8 cellular contexts compared by ENCODE assay signal in the genomic region with DNA sequence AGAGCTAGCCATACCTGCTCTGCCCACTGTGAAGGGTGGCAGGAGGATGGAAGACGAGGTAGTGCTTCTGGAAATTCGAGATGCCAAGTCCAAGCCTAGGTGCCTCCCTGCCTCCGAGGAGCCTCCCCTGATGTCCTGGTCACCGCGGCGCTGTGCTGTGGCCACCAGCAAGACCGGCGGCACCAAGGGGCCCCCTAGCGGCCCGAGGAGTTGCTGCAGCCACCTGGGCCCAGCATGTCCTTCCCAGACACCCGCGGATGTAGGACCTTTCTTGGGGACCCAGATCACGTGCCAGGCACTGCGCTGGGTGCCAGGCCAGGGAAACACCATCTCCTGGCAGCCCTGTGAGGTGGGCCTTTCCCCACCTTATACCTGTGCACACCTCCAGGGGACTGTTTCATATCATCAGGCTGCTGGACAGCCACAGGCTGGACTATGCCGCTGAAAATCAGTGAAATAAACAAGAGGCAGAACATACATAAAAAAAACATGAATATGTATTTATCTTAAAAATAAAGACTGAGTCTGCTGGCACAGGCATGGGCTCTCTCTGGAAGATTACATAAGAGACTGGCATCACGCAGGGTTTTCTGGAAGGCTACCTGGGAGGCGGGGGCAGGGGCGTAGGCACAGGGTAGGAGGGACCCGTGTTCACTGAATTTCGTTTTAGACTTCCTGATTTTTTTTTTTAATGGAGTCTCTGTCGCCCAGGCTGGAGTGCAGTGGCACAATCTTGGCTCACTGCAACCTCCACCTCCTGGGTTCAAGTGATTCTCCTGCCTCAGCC. TPM values are rescaled to one million over a fixed set of nuclear protein-coding genes. Genes with fewer than 3 reads are reported as not detected.
DNase-seq lines count a peak whose midpoint lies in the region; ATAC-seq and TF ChIP-seq lines count a peak whose summit lies in the region.

No MANE protein-coding gene starts in this region.

- TF ChIP-seq CTCF in heart right ventricle (IDR thresholded peaks at IDR 0.05) = peak; percentile 95 to 99 (median 98)

- no peak overlapping the region for H3K4me3 ChIP-seq in heart right ventricle

- peaks cover 0 to 4% (median 0%) of the 10 kb centered on the region in 7 donors for H3K27me3 ChIP-seq in heart right ventricle

- ATAC-seq in GM21619 (IDR thresholded peaks at IDR 0.05; ENCODE audit: unreplicated experiment) (peak; percentile 64), heart right ventricle (peak; percentile 83 to 96 (median 93)), HG03457 (IDR thresholded peaks at IDR 0.05; ENCODE audit: unreplicated experiment) (no peak)

- no peaks in the 10 kb centered on the region for H3K9me3 ChIP-seq in heart right ventricle

- 25 to 26% methylated on average over 21 of the region's 21 CpGs for WGBS in heart right ventricle, 2 donors

- no peaks in the 10 kb centered on the region for H3K36me3 ChIP-seq in heart right ventricle

- DNase-seq in CMK (ENCODE audit: low read depth) (peak; percentile 29), NCI-H1105 (lab: John Stamatoyannopoulos, UW) (peak; percentile 49), T follicular helper cell (ENCODE audit: low read depth) (peak; percentile 36), heart right ventricle (peak; percentile 74 to 79), putamen (ENCODE audit: low spot score) (peak; percentile 40)
- peak; percentile 32 for DNase-seq in activated naive CD8-positive, alpha-beta T cell treated with anti-CD3 and anti-CD28 coated beads, Interleukin-2, amount 50 U/mL, for 16 hours (ENCODE audit: low read depth, low spot score)

- H3K4me1 ChIP-seq in heart right ventricle = peaks cover 0 to 8% (median 3%) of the 10 kb centered on the region in 9 donors

- no peak overlapping the region for H3K27ac ChIP-seq in heart right ventricle

- intact Hi-C loops in heart right ventricle (cut with DNase I) = loop anchor here in 9 of 10 donors (1.0 to 2.0 kb wide), 2 partner anchors 110 to 111 kb away; no protein-coding TSS in a partner anchor

RNA-seq across cellular contexts. Expression of a gene that starts 15.9 kb away (rescaled TPM):
- total RNA-seq in heart right ventricle = 1 to 10 TPM in 6 of 10 donors, under 1 TPM in 4; 0.81 to 2.2 (median 1.4) TPM
- polyA plus RNA-seq in heart right ventricle = under 1 TPM; 0.55 to 0.59 TPM

RNA-seq across cellular contexts. Expression of a gene that starts 25.0 kb away (rescaled TPM):
- 10 to 100 TPM; 28.7 to 50.2 (median 32.1) TPM for total RNA-seq in heart right ventricle
- 10 to 100 TPM in 1 of 2 donors, 1 to 10 TPM in 1; 9.0 to 23.8 TPM for polyA plus RNA-seq in heart right ventricle

RNA-seq across cellular contexts. Expression of a gene that starts 55.1 kb away (rescaled TPM):
- total RNA-seq in heart right ventricle = 1 to 10 TPM; 2.0 to 6.1 (median 3.9) TPM
- polyA plus RNA-seq in heart right ventricle = 1 to 10 TPM; 1.5 to 2.3 TPM
